In genomic region chr20:48502016-48502415, GRCh38 we compare ENCODE assay signal across 9 cellular contexts.
"Had no signal": no experiment of that assay in that cellular context is flagged by ENCODE, and none has a peak within 500 bp of the region (broad histone marks: within the 10 kb centered on the region; RNA-seq: fewer than 3 reads in every experiment).

No MANE protein-coding gene starts in this region.

- H3K27ac ChIP-seq: GM23248 had no signal

- H3K4me2 ChIP-seq: GM23338 had no signal

- H3K36me3 ChIP-seq: HAP-1 had no signal

- ATAC-seq: GM23338, HCT116 had no signal

- DNase-seq: GM23248, GOT3, H7, H9, HCEC 1CT, HFFc6 had no signal

- H3K4me3 ChIP-seq: GM23248, GM23338, HAP-1 had no signal

- H3K4me1 ChIP-seq: HAP-1 had no signal

- H3K9me3 ChIP-seq: HAP-1 had no signal

- H3K9ac ChIP-seq: GM23248 had no signal

- H2AFZ ChIP-seq: GM23248, GM23338 had no signal
